In the genomic region with DNA sequence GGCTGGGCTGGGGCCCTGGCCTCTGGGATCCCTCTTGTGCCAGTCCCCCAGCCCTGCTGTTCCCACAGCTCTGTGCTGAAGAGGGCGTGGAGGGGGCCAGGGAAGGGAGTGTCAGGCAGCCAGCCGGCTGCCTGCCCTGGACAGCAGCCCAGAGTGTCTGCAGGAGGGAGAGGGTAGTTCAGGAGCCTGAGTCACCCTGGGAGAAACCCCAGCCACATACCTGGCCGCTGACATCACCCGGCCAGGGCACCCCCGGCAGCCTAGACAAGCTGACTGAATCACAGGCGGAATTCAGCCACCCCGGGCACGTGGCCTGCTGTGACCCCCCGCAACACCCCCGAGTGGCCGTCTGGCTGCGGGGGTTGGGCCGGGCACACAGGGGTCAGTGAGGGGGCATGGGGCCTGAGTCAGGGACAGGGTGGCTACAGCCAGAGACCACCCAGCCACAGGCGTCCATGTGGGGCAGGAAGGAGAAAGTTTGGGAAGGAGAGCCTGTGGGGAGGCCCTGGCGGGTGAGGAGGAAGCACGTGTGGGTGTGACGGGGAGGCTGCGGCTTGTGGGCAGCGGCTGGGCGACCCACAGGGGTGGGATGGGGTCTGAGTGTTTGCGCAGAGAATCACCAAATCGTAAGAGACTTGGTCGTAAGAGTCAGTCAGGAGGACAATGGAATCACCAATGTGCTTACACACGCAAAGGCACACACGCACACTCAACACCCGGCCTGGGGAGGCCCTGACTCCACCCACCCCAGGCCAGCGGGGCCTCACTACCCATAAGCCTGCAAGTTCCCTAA, we compare ENCODE assay signal across 1 cellular context.
TF ChIP-seq lines count a peak whose summit lies in the region.

No MANE protein-coding gene starts in this region.

TF ChIP-seq in K562, 482 proteins besides CTCF, POLR2A, EP300 and RAD21 (continues in another document):
- TF ChIP-seq HCFC1 (IDR thresholded peaks at IDR 0.05; ENCODE audit: low read depth, low read length) (no peak), MTF1 (CRISPR knock-in tag; IDR thresholded peaks at IDR 0.05; ENCODE audit: borderline replicate concordance) (no peak), NR4A1 (CRISPR knock-in tag; IDR thresholded peaks at IDR 0.05) (0 out of 2 replicates have a peak, but pooled peaks have one; percentile 12), NR4A1 (tag; IDR thresholded peaks at IDR 0.05) (peak; percentile 75; the same call in 1 of the 2 replicates), ARID1B (IDR thresholded peaks at IDR 0.05) (peak; percentile 81), CCNT2 (IDR thresholded peaks at IDR 0.05; ENCODE audit: borderline replicate concordance, extremely low read depth, insufficient read length, low read depth, low read length) (peak; percentile 85), SMARCE1 (IDR thresholded peaks at IDR 0.05) (peak; percentile 90), MECOM (CRISPR knock-in tag; IDR thresholded peaks at IDR 0.05) (no peak), ZFP30 (CRISPR knock-in tag; IDR thresholded peaks at IDR 0.05; ENCODE audit: borderline replicate concordance) (no peak), POU5F1 (IDR thresholded peaks at IDR 0.05; ENCODE audit: borderline replicate concordance, low read depth, low read length, partially characterized antibody) (no peak), TGIF2 (CRISPR knock-in tag; IDR thresholded peaks at IDR 0.05) (no peak), KDM5B (IDR thresholded peaks at IDR 0.05; ENCODE audit: insufficient replicate concordance, low read depth, low read length) (peak; percentile 32), MBD2 (IDR thresholded peaks at IDR 0.05; ENCODE audit: borderline replicate concordance, low read depth) (no peak; the same call in 1 of the 2 replicates), TEAD4 (IDR thresholded peaks at IDR 0.05; ENCODE audit: low read length) (peak; percentile 89), TEAD4 (CRISPR knock-in tag; IDR thresholded peaks at IDR 0.05; ENCODE audit: borderline replicate concordance) (peak; percentile 95), POLR2B (IDR thresholded peaks at IDR 0.05; ENCODE audit: low read depth, partially characterized antibody) (peak; percentile 23), NFE2 (IDR thresholded peaks at IDR 0.05; ENCODE audit: low read depth) (peak; percentile 82), TBL1XR1 (IDR thresholded peaks at IDR 0.05; ENCODE audit: low read length in 2 of 2) (peak in 1 of 2 experiments; percentile 39; a peak in 1 of 4 replicates), ZNF133 (CRISPR knock-in tag; IDR thresholded peaks at IDR 0.05) (no peak), NR2F6 (CRISPR knock-in tag; IDR thresholded peaks at IDR 0.05) (no peak), RBM17 (IDR thresholded peaks at IDR 0.05; ENCODE audit: borderline replicate concordance, low read depth, low read length) (no peak), ZNF75A (CRISPR knock-in tag; IDR thresholded peaks at IDR 0.05) (no peak), EZH2 (IDR thresholded peaks at IDR 0.05; ENCODE audit: borderline replicate concordance, low read depth, low read length) (no peak), HLTF (IDR thresholded peaks at IDR 0.05) (no peak), CHD4 (IDR thresholded peaks at IDR 0.05; ENCODE audit: insufficient read depth, insufficient replicate concordance, low read depth, low read length, poor library complexity, severe bottlenecking) (no peak), NCOR1 (IDR thresholded peaks at IDR 0.05) (peak; percentile 85), ADNP (tag; IDR thresholded peaks at IDR 0.05) (no peak), NR2C1 (IDR thresholded peaks at IDR 0.05) (no peak), NR2C1 (tag; IDR thresholded peaks at IDR 0.05) (peak; percentile 53), HNRNPH1 (optimal IDR thresholded peaks at IDR 0.05; ENCODE audit: low read depth, low read length) (no peak), ZNF76 (CRISPR knock-in tag; IDR thresholded peaks at IDR 0.05; ENCODE audit: borderline replicate concordance) (no peak), ZNF24 (IDR thresholded peaks at IDR 0.05) (no peak), TRIM24 (IDR thresholded peaks at IDR 0.05) (no peak; a peak in 1 of 4 replicates), SMAD3 (CRISPR knock-in tag; conservative IDR thresholded peaks at IDR 0.05) (no peak), EWSR1 (IDR thresholded peaks at IDR 0.05; ENCODE audit: borderline replicate concordance, low read depth, partially characterized antibody) (no peak)
- TF ChIP-seq, protein P1, sequence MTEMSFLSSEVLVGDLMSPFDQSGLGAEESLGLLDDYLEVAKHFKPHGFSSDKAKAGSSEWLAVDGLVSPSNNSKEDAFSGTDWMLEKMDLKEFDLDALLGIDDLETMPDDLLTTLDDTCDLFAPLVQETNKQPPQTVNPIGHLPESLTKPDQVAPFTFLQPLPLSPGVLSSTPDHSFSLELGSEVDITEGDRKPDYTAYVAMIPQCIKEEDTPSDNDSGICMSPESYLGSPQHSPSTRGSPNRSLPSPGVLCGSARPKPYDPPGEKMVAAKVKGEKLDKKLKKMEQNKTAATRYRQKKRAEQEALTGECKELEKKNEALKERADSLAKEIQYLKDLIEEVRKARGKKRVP (CRISPR knock-in tag; IDR thresholded peaks at IDR 0.05), result peak; percentile 28; the same call in 1 of the 2 replicates
- TF ChIP-seq, protein P2, sequence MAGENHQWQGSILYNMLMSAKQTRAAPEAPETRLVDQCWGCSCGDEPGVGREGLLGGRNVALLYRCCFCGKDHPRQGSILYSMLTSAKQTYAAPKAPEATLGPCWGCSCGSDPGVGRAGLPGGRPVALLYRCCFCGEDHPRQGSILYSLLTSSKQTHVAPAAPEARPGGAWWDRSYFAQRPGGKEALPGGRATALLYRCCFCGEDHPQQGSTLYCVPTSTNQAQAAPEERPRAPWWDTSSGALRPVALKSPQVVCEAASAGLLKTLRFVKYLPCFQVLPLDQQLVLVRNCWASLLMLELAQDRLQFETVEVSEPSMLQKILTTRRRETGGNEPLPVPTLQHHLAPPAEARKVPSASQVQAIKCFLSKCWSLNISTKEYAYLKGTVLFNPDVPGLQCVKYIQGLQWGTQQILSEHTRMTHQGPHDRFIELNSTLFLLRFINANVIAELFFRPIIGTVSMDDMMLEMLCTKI (IDR thresholded peaks at IDR 0.05; ENCODE audit: partially characterized antibody), result no peak
- TF ChIP-seq, protein P3, sequence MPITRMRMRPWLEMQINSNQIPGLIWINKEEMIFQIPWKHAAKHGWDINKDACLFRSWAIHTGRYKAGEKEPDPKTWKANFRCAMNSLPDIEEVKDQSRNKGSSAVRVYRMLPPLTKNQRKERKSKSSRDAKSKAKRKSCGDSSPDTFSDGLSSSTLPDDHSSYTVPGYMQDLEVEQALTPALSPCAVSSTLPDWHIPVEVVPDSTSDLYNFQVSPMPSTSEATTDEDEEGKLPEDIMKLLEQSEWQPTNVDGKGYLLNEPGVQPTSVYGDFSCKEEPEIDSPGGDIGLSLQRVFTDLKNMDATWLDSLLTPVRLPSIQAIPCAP (CRISPR knock-in tag; IDR thresholded peaks at IDR 0.05; ENCODE audit: borderline replicate concordance), result no peak
- TF ChIP-seq, protein P4, sequence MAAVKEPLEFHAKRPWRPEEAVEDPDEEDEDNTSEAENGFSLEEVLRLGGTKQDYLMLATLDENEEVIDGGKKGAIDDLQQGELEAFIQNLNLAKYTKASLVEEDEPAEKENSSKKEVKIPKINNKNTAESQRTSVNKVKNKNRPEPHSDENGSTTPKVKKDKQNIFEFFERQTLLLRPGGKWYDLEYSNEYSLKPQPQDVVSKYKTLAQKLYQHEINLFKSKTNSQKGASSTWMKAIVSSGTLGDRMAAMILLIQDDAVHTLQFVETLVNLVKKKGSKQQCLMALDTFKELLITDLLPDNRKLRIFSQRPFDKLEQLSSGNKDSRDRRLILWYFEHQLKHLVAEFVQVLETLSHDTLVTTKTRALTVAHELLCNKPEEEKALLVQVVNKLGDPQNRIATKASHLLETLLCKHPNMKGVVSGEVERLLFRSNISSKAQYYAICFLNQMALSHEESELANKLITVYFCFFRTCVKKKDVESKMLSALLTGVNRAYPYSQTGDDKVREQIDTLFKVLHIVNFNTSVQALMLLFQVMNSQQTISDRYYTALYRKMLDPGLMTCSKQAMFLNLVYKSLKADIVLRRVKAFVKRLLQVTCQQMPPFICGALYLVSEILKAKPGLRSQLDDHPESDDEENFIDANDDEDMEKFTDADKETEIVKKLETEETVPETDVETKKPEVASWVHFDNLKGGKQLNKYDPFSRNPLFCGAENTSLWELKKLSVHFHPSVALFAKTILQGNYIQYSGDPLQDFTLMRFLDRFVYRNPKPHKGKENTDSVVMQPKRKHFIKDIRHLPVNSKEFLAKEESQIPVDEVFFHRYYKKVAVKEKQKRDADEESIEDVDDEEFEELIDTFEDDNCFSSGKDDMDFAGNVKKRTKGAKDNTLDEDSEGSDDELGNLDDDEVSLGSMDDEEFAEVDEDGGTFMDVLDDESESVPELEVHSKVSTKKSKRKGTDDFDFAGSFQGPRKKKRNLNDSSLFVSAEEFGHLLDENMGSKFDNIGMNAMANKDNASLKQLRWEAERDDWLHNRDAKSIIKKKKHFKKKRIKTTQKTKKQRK (IDR thresholded peaks at IDR 0.05; ENCODE audit: borderline replicate concordance, low read depth, low read length), result no peak
- TF ChIP-seq, protein P5, sequence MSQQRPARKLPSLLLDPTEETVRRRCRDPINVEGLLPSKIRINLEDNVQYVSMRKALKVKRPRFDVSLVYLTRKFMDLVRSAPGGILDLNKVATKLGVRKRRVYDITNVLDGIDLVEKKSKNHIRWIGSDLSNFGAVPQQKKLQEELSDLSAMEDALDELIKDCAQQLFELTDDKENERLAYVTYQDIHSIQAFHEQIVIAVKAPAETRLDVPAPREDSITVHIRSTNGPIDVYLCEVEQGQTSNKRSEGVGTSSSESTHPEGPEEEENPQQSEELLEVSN (IDR thresholded peaks at IDR 0.05; ENCODE audit: borderline replicate concordance in 1 of 2, extremely low read depth in 1 of 2, insufficient read depth in 1 of 2, insufficient read length in 1 of 2, low read depth in 1 of 2, low read length in 1 of 2, poor library complexity in 1 of 2, severe bottlenecking in 1 of 2), result peak; percentile 14 to 80
- TF ChIP-seq, protein P6, sequence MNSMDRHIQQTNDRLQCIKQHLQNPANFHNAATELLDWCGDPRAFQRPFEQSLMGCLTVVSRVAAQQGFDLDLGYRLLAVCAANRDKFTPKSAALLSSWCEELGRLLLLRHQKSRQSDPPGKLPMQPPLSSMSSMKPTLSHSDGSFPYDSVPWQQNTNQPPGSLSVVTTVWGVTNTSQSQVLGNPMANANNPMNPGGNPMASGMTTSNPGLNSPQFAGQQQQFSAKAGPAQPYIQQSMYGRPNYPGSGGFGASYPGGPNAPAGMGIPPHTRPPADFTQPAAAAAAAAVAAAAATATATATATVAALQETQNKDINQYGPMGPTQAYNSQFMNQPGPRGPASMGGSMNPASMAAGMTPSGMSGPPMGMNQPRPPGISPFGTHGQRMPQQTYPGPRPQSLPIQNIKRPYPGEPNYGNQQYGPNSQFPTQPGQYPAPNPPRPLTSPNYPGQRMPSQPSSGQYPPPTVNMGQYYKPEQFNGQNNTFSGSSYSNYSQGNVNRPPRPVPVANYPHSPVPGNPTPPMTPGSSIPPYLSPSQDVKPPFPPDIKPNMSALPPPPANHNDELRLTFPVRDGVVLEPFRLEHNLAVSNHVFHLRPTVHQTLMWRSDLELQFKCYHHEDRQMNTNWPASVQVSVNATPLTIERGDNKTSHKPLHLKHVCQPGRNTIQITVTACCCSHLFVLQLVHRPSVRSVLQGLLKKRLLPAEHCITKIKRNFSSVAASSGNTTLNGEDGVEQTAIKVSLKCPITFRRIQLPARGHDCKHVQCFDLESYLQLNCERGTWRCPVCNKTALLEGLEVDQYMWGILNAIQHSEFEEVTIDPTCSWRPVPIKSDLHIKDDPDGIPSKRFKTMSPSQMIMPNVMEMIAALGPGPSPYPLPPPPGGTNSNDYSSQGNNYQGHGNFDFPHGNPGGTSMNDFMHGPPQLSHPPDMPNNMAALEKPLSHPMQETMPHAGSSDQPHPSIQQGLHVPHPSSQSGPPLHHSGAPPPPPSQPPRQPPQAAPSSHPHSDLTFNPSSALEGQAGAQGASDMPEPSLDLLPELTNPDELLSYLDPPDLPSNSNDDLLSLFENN (IDR thresholded peaks at IDR 0.05; ENCODE audit: low read depth in 2 of 2, low read length in 2 of 2), result no peak
- TF ChIP-seq, protein P7, sequence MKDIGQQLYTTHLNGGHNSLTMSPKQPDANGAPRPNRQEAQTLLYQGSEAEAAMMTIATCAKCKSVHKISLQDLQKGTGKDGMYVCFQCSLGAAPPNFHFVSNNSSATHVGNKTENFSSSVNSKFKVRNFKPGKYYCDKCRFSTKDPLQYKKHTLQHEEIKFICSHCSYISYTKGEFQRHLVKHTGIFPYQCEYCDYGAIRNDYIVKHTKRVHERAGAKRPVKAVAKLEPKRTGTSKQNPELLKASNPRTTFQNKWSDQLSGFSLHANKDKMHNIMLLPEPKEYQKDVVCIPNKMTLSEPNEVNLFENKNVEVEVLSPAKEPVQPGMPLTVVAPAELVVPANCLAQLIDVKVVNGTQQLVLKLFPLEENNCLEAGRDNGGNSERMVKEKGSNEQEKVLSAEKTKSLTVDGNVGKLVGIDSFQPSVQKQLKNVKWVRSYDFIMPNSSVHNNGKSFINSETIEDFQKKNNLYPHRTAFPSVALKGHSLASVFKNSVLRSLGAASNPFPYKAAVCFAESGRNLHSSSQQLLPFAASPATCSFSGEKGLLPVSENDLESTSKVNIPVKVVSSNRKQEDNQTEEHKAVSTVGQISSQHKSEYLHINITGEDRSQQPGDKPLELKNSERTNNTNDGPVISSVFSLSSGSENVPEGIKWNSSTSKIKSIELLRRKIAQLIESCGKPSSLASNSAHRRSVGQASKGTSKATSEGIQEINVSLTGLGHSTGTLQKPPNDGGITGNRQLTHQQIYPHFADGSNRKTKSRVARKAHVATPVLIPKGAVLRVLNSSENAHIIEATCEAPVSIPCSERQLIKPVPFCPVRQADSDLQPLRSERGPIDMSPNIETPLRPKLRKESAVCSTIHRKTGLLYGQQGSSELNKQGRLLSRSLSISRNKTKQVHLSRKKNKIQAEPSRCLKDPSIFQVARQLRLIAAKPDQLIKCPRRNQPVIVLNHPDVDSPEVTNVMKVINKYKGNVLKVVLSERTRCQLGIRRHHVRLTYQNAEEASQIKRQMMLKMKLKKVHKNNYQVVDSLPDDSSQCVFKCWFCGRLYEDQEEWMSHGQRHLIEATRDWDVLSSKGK (CRISPR knock-in tag; IDR thresholded peaks at IDR 0.05), result no peak
